ENCODE assay signal across 13 cellular contexts in the genomic region with DNA sequence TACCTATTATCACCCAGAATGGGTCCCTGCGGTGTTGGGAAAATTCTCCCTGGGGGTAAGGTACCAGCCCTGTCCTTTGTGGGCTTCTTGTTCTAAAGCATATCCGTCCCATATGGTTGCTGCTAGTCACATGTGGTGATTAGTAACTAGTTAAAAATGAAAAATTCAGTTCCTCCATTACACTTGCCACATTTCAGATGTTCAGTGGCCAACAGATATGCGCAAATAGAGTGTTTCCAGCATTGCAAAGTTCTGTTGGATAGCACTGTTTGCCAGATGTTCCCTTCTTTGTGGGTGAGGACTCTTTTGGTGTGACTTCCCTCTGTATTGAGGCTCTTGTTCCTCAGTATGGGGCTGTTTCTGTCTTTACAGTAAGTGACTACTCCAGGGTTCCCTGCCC.
DNase-seq lines count a peak whose midpoint lies in the region; TF ChIP-seq lines count a peak whose summit lies in the region.
"Had no signal": no experiment of that assay in that cellular context is flagged by ENCODE, and none has a peak within 500 bp of the region (broad histone marks: within the 10 kb centered on the region; RNA-seq: fewer than 3 reads in every experiment).

No MANE protein-coding gene starts in this region.

- TF ChIP-seq CTCF in HFF-Myc (IDR thresholded peaks at IDR 0.05; ENCODE audit: low read depth, low read length, missing control alignments), result no peak

- DNase-seq in HFF-Myc (ENCODE audit: extremely low read depth, low read depth) (peak; percentile 56), iris pigment epithelial cell (ENCODE audit: low read depth) (peak; percentile 12), NCI-H1694 (lab: John Stamatoyannopoulos, UW) (no peak), CD1c-positive myeloid dendritic cell (ENCODE audit: extremely low spot score) (no peak)
- DNase-seq: activated CD4-positive, alpha-beta T cell treated with anti-CD3 and anti-CD28 coated beads, Interleukin-2, amount 10 ng/mL, durations not matched to agents 7 days and 5 days; activated T-cell treated with anti-CD3 and anti-CD28 coated beads, Interleukin-2, amount 50 U/mL, for 72 hours; amniotic stem cell; CD8-positive, alpha-beta memory T cell; GF-D8; hypothalamus; stimulated activated CD4-positive, alpha-beta T cell treated with anti-CD3 and anti-CD28 coated beads, Interleukin-12 subunit alpha, Interleukin-12 subunit beta, amount 100 ng/mL, for 4 hours; T-helper 2 cell had no signal

- peak overlapping the region; percentile 14; the same call in 1 of the 2 replicates for H3K4me3 ChIP-seq in HFF-Myc (replicated peaks; ENCODE audit: low read depth, low read length)
- H3K4me3 ChIP-seq: suprapubic skin had no signal

Comparison
In these comparisons a context has a peak if more than half of its experiments do, and no peak if none do; other contexts are left out.
1. DNase-seq: peak in HFF-Myc (single experiment) and iris pigment epithelial cell (single experiment); none in NCI-H1694 (single experiment) and CD1c-positive myeloid dendritic cell (single experiment).